ENCODE assay signal across 1 cellular context in genomic region chr1:41428736-41429640, GRCh38.
TF ChIP-seq lines count a peak whose summit lies in the region.

No MANE protein-coding gene starts in this region.

TF ChIP-seq in H1, 55 proteins besides CTCF, POLR2A, EP300 and RAD21 (continued from another document):
- TF ChIP-seq BCL11A (IDR thresholded peaks at IDR 0.05; ENCODE audit: low read depth in 2 of 2, low read length in 2 of 2) (no peak), MAFK (IDR thresholded peaks at IDR 0.05; ENCODE audit: low read depth, low read length) (no peak), SRF (IDR thresholded peaks at IDR 0.05; ENCODE audit: low read depth, low read length) (no peak), ATF2 (IDR thresholded peaks at IDR 0.05; ENCODE audit: low read length) (no peak), MAX (IDR thresholded peaks at IDR 0.05) (no peak), EZH2 (IDR thresholded peaks at IDR 0.05; ENCODE audit: low read depth, low read length, severe bottlenecking) (no peak)
